Comparison of ENCODE assay signal across 14 cellular contexts in genomic region chr9:134438204-134438788, GRCh38.
DNase-seq lines count a peak whose midpoint lies in the region; ATAC-seq and TF ChIP-seq lines count a peak whose summit lies in the region.
"Had no signal": no experiment of that assay in that cellular context is flagged by ENCODE, and none has a peak within 500 bp of the region (broad histone marks: within the 10 kb centered on the region; RNA-seq: fewer than 3 reads in every experiment).

No MANE protein-coding gene starts in this region.

- no peak for DNase-seq in SK-N-MC (ENCODE audit: low read depth, low spot score)
- no peak for DNase-seq in kidney epithelial cell (ENCODE audit: low read depth)
- no peak for DNase-seq in gastrocnemius medialis
- DNase-seq in NCI-H1048 (lab: John Stamatoyannopoulos, UW), result no peak
- DNase-seq in T-helper 9 cell, result no peak
- DNase-seq in natural killer cell, result no peak
- DNase-seq in cerebellar nuclear complex (lab: John Stamatoyannopoulos, UW), result no peak
- DNase-seq: activated T-cell treated with anti-CD3 and anti-CD28 coated beads, Interleukin-2, amount 50 U/mL, for 1 hour; GM23248; NCI-H2081; stimulated activated CD4-positive, alpha-beta T cell treated with anti-CD3 and anti-CD28 coated beads, Interleukin-1b, Interleukin-23, amount 100 ng/mL, for 48 hours had no signal

- H3K9me3 Mint-ChIP-seq in natural killer cell, result no peaks in the 10 kb centered on the region

- H3K9me3 ChIP-seq in SK-N-MC (ENCODE audit: low read depth, low read length), result no peaks in the 10 kb centered on the region
- no peaks in the 10 kb centered on the region for H3K9me3 ChIP-seq in gastrocnemius medialis

- peaks cover 1 to 33% of the 10 kb centered on the region in 2 donors for H3K4me1 Mint-ChIP-seq in natural killer cell

- H3K27ac ChIP-seq in SK-N-MC (peak overlapping the region; percentile 60), gastrocnemius medialis (peak overlapping the region; percentile 92 to 97 (median 94))
- H3K27ac ChIP-seq: GM23248 had no signal

- no peaks in the 10 kb centered on the region for H3K36me3 Mint-ChIP-seq in natural killer cell

- no peak overlapping the region for H3K4me3 ChIP-seq in SK-N-MC
- H3K4me3 ChIP-seq in kidney epithelial cell (ENCODE audit: low read depth, low read length), result no peak overlapping the region
- H3K4me3 ChIP-seq in gastrocnemius medialis, result no peak overlapping the region
- H3K4me3 ChIP-seq: coronary artery, GM23248 had no signal

- peaks cover 82 to 86% of the 10 kb centered on the region in 2 donors for H3K4me1 ChIP-seq in gastrocnemius medialis

- intact Hi-C loops in gastrocnemius medialis (cut with DNase I; ENCODE audit: low total_unique reads) (no loop called here), natural killer cell (cut with micrococcal nuclease) (no loop called here)

- H3K27me3 ChIP-seq in kidney epithelial cell (ENCODE audit: control insufficient read depth, insufficient read depth, low read length) (peaks cover 21% of the 10 kb centered on the region), gastrocnemius medialis (no peaks in the 10 kb centered on the region)

- H3K27ac Mint-ChIP-seq in natural killer cell, result no peak overlapping the region
- H3K27ac Mint-ChIP-seq: B cell had no signal

- H3K36me3 ChIP-seq in SK-N-MC (ENCODE audit: insufficient read depth, low read length) (peaks cover 21% of the 10 kb centered on the region), kidney epithelial cell (ENCODE audit: control insufficient read depth, insufficient read depth, low read length) (no peaks in the 10 kb centered on the region), gastrocnemius medialis (no peaks in the 10 kb centered on the region)

- in situ Hi-C loops in gastrocnemius medialis (cut with MboI; ENCODE audit: low sequenced_read_pairs in 4 of 4), result loop anchor here in 2 of 4 donors (5.0 to 25.0 kb wide), 2 partner anchors 66 to 101 kb away; partner anchors contain the start of gene RXRA (in 1 of the 2)

- peaks cover 0 to 2% of the 10 kb centered on the region in 2 donors for H3K27me3 Mint-ChIP-seq in natural killer cell (ENCODE audit: low read depth in 2 of 2)

- TF ChIP-seq POLR2A in gastrocnemius medialis (IDR thresholded peaks at IDR 0.05), result no peak

- H3K9ac ChIP-seq in SK-N-MC (ENCODE audit: insufficient read length), result no peak overlapping the region
- H3K9ac ChIP-seq: GM23248 had no signal

- TF ChIP-seq CTCF in GM12873 (IDR thresholded peaks at IDR 0.05; ENCODE audit: insufficient read depth, low read depth, low read length, missing control alignments), result peak; percentile 48
- peak; percentile 56 for TF ChIP-seq CTCF in kidney epithelial cell (IDR thresholded peaks at IDR 0.05; ENCODE audit: insufficient read depth, low read length, poor library complexity, severe bottlenecking)
- TF ChIP-seq CTCF in gastrocnemius medialis (IDR thresholded peaks at IDR 0.05 in 4 of 5, conservative IDR thresholded peaks at IDR 0.05 in 1 of 5), result peak in 1 of 5 experiments; percentile 44
- TF ChIP-seq CTCF in natural killer cell (IDR thresholded peaks at IDR 0.05), result no peak

- no peak overlapping the region for H3K4me3 Mint-ChIP-seq in natural killer cell
- H3K4me3 Mint-ChIP-seq: B cell had no signal

- no peak for ATAC-seq in gastrocnemius medialis
- ATAC-seq in natural killer cell, result no peak
